23 cellular contexts compared by ENCODE assay signal in genomic region chr1:219039755-219040154, GRCh38.
DNase-seq lines count a peak whose midpoint lies in the region; FAIRE-seq and TF ChIP-seq lines count a peak whose summit lies in the region.
"Had no signal": no experiment of that assay in that cellular context is flagged by ENCODE, and none has a peak within 500 bp of the region (broad histone marks: within the 10 kb centered on the region; RNA-seq: fewer than 3 reads in every experiment).

No MANE protein-coding gene starts in this region.

- H2AK5ac ChIP-seq in mesenchymal stem cell (ENCODE audit: low read length, severe bottlenecking): no peak overlapping the region

- TF ChIP-seq POLR2A in GM12892 (IDR thresholded peaks at IDR 0.05; ENCODE audit: low read depth, low read length): no peak

- no peak overlapping the region for H2BK5ac ChIP-seq in mesenchymal stem cell (ENCODE audit: low read depth, low read length, poor library complexity, severe bottlenecking)

- H3K9ac ChIP-seq in mesenchymal stem cell (ENCODE audit: low read length): no peak overlapping the region
- H3K9ac ChIP-seq: BLaER1 treated with 17β-estradiol and CSF1 and Interleukin-3, amounts not matched to agents 10 nM and 100 nM; KMS-11 had no signal

- no peak overlapping the region for H3K18ac ChIP-seq in mesenchymal stem cell (ENCODE audit: low read depth in 1 of 2, low read length in 2 of 2)

- no peak overlapping the region for H3K4me2 ChIP-seq in mesenchymal stem cell (ENCODE audit: low read length, poor library complexity, severe bottlenecking)
- H3K4me2 ChIP-seq: BLaER1 treated with 17β-estradiol and CSF1 and Interleukin-3, amounts not matched to agents 10 nM and 100 nM; GM23338; KMS-11 had no signal

- H3K14ac ChIP-seq in mesenchymal stem cell (ENCODE audit: low read length in 2 of 2): no peak overlapping the region

- H3K4me1 ChIP-seq in cardiac muscle cell (ENCODE audit: low read depth): peaks cover 19% of the 10 kb centered on the region
- no peaks in the 10 kb centered on the region for H3K4me1 ChIP-seq in left ventricle myocardium inferior
- no peaks in the 10 kb centered on the region for H3K4me1 ChIP-seq in mesenchymal stem cell (ENCODE audit: control insufficient read depth, insufficient read depth, low read depth, low read length)
- H3K4me1 ChIP-seq: BLaER1 treated with 17β-estradiol and CSF1 and Interleukin-3, amounts not matched to agents 10 nM and 100 nM had no signal

- H2BK12ac ChIP-seq in mesenchymal stem cell (ENCODE audit: low read length in 2 of 2): no peak overlapping the region

- H3K4me3 ChIP-seq in cardiac muscle cell: no peak overlapping the region
- no peak overlapping the region for H3K4me3 ChIP-seq in left ventricle myocardium inferior
- H3K4me3 ChIP-seq in fibroblast of villous mesenchyme (ENCODE audit: low read depth, low read length): no peak overlapping the region
- H3K4me3 ChIP-seq in mesenchymal stem cell (ENCODE audit: insufficient read depth in 1 of 2, low read depth in 1 of 2, low read length in 2 of 2): no peak overlapping the region
- H3K4me3 ChIP-seq: BLaER1 treated with 17β-estradiol and CSF1 and Interleukin-3, amounts not matched to agents 10 nM and 100 nM; GM23338; HAP-1; SJSA1 had no signal

- no peak overlapping the region for H2BK120ac ChIP-seq in mesenchymal stem cell (ENCODE audit: low read depth, low read length)

- H3K36me3 ChIP-seq in cardiac muscle cell: no peaks in the 10 kb centered on the region
- no peaks in the 10 kb centered on the region for H3K36me3 ChIP-seq in left ventricle myocardium inferior
- no peaks in the 10 kb centered on the region for H3K36me3 ChIP-seq in mesenchymal stem cell (ENCODE audit: control insufficient read depth in 1 of 2, insufficient read depth in 2 of 2, low read depth in 1 of 2, low read length in 2 of 2)
- H3K36me3 ChIP-seq: BLaER1 treated with 17β-estradiol and CSF1 and Interleukin-3, amounts not matched to agents 10 nM and 100 nM; HAP-1; SJSA1 had no signal

- no peaks in the 10 kb centered on the region for H3K79me1 ChIP-seq in mesenchymal stem cell (replicated peaks; ENCODE audit: low read length, poor library complexity, severe bottlenecking)

- WGBS in mesenchymal stem cell: 20% methylated on average over 1 of the region's 1 CpG

- H3K27ac ChIP-seq in cardiac muscle cell (peak overlapping the region; percentile 72), left ventricle myocardium inferior (replicated peaks) (no peak overlapping the region), mesenchymal stem cell (ENCODE audit: low read length, poor library complexity, severe bottlenecking) (no peak overlapping the region)
- H3K27ac ChIP-seq: 22Rv1; BLaER1 treated with 17β-estradiol and CSF1 and Interleukin-3, amounts not matched to agents 10 nM and 100 nM; KMS-11 had no signal

- no peak overlapping the region for H4K91ac ChIP-seq in mesenchymal stem cell (ENCODE audit: low read length)

- H2AFZ ChIP-seq in mesenchymal stem cell (ENCODE audit: low read depth, low read length): no peak overlapping the region
- H2AFZ ChIP-seq: GM23338 had no signal

- no peak for TF ChIP-seq CTCF in cardiac muscle cell (IDR thresholded peaks at IDR 0.05; ENCODE audit: low read depth, low read length)
- no peak for TF ChIP-seq CTCF in left ventricle myocardium inferior (IDR thresholded peaks at IDR 0.05; ENCODE audit: borderline replicate concordance)
- no peak for TF ChIP-seq CTCF in fibroblast of villous mesenchyme (IDR thresholded peaks at IDR 0.05; ENCODE audit: insufficient read depth, low read depth, low read length)

- intact Hi-C loops in left ventricle myocardium inferior (cut with micrococcal nuclease): no loop called here

- H3K9me3 ChIP-seq in cardiac muscle cell (ENCODE audit: low read depth): no peaks in the 10 kb centered on the region
- H3K9me3 ChIP-seq in left ventricle myocardium inferior (replicated peaks): peaks cover 10% of the 10 kb centered on the region
- H3K9me3 ChIP-seq in mesenchymal stem cell (ENCODE audit: control insufficient read depth, low read length): no peaks in the 10 kb centered on the region
- H3K9me3 ChIP-seq: Caco-2, HAP-1, SJSA1 had no signal

- no peak overlapping the region for H2BK15ac ChIP-seq in mesenchymal stem cell (ENCODE audit: low read depth, poor library complexity, severe bottlenecking)

- DNase-seq in cardiac muscle cell (ENCODE audit: low read depth in 1 of 2, low spot score in 1 of 2) (peak in 1 of 2 donors; percentile 71), left ventricle myocardium inferior (no peak), fibroblast of villous mesenchyme (ENCODE audit: low read depth) (peak; percentile 33), mesenchymal stem cell (peak; percentile 35), NCI-H526 treated with DMSO at 0.1 percent for 48 hours (lab: John Stamatoyannopoulos, UW) (no peak), globus pallidus (ENCODE audit: low spot score) (no peak), GM12892 (ENCODE audit: insufficient read length) (no peak), NCI-H69 (lab: John Stamatoyannopoulos, UW) (no peak)
- DNase-seq: Caco-2; CD4-positive, alpha-beta memory T cell; DMS 273 treated with DMSO at 0.1 percent for 48 hours; DMS79 treated with DMSO at 0.1 percent for 48 hours; NCI-H1105 treated with DMSO at 0.1 percent for 48 hours; NCI-H2029 treated with DMSO at 0.1 percent for 48 hours; NCI-H345; NCI-H524 had no signal

- FAIRE-seq in GM12892 (lab: Jason Lieb, UNC): no peak
- FAIRE-seq: HTR-8/SVneo had no signal

- no peaks in the 10 kb centered on the region for H3K27me3 ChIP-seq in cardiac muscle cell
- no peaks in the 10 kb centered on the region for H3K27me3 ChIP-seq in left ventricle myocardium inferior (ENCODE audit: low read depth)
- no peaks in the 10 kb centered on the region for H3K27me3 ChIP-seq in mesenchymal stem cell (ENCODE audit: control insufficient read depth in 1 of 2, insufficient read depth in 1 of 2, low read length in 2 of 2)
- H3K27me3 ChIP-seq: BLaER1 treated with 17β-estradiol and CSF1 and Interleukin-3, amounts not matched to agents 10 nM and 100 nM; SJSA1 had no signal

- H3K4ac ChIP-seq in mesenchymal stem cell (ENCODE audit: low read depth in 1 of 2, low read length in 2 of 2): no peak overlapping the region

- no peak overlapping the region for H3K23ac ChIP-seq in mesenchymal stem cell (ENCODE audit: low read length in 2 of 2)

- H4K8ac ChIP-seq in mesenchymal stem cell (ENCODE audit: low read length): no peak overlapping the region

Comparison
In these comparisons a context has a peak if more than half of its experiments do, and no peak if none do; other contexts are left out.
1. DNase-seq: peak in fibroblast of villous mesenchyme (single experiment) and mesenchymal stem cell (single experiment); none in left ventricle myocardium inferior (single experiment), NCI-H526 treated with DMSO at 0.1 percent for 48 hours (single experiment), globus pallidus (single experiment), GM12892 (single experiment) and NCI-H69 (single experiment).